ENCODE assay signal across 1 cellular context in the genomic region with DNA sequence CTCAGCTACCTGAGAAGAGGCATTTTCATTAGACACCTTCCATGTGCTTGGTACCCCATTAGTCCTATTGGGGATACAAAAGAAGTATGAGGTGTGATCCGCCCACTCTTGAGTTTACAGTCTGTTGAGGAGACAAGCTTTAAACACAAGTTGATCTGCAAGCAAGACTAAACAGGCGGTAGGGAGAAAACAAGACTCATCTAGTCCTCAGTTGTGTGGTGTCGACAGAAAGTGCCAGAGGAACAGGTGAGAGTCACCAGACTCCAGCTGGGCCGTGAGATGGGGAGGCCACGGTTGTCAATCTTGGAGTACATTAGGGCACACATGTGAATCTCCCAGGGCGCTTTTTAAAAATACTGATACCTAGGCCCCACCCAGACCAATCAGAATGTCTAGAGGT.
TF ChIP-seq lines count a peak whose summit lies in the region.

No MANE protein-coding gene starts in this region.

TF ChIP-seq in GM23338, 12 proteins besides CTCF, POLR2A, EP300 and RAD21 (continued from another document):
- TF ChIP-seq, protein P1, sequence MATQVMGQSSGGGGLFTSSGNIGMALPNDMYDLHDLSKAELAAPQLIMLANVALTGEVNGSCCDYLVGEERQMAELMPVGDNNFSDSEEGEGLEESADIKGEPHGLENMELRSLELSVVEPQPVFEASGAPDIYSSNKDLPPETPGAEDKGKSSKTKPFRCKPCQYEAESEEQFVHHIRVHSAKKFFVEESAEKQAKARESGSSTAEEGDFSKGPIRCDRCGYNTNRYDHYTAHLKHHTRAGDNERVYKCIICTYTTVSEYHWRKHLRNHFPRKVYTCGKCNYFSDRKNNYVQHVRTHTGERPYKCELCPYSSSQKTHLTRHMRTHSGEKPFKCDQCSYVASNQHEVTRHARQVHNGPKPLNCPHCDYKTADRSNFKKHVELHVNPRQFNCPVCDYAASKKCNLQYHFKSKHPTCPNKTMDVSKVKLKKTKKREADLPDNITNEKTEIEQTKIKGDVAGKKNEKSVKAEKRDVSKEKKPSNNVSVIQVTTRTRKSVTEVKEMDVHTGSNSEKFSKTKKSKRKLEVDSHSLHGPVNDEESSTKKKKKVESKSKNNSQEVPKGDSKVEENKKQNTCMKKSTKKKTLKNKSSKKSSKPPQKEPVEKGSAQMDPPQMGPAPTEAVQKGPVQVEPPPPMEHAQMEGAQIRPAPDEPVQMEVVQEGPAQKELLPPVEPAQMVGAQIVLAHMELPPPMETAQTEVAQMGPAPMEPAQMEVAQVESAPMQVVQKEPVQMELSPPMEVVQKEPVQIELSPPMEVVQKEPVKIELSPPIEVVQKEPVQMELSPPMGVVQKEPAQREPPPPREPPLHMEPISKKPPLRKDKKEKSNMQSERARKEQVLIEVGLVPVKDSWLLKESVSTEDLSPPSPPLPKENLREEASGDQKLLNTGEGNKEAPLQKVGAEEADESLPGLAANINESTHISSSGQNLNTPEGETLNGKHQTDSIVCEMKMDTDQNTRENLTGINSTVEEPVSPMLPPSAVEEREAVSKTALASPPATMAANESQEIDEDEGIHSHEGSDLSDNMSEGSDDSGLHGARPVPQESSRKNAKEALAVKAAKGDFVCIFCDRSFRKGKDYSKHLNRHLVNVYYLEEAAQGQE (IDR thresholded peaks at IDR 0.05; ENCODE audit: unreplicated experiment) = no peak
- TF ChIP-seq ZNF114 (CRISPR knock-in tag; IDR thresholded peaks at IDR 0.05) (no peak), POLR2AphosphoS5 (IDR thresholded peaks at IDR 0.05; ENCODE audit: low read depth) (no peak), JUNB (IDR thresholded peaks at IDR 0.05; ENCODE audit: unreplicated experiment) (no peak), CREB1 (CRISPR knock-in tag; IDR thresholded peaks at IDR 0.05; ENCODE audit: low read depth) (no peak), STAT1 (IDR thresholded peaks at IDR 0.05; ENCODE audit: unreplicated experiment) (no peak), EZH2 (IDR thresholded peaks at IDR 0.05; ENCODE audit: low read depth, unreplicated experiment) (no peak), NANOG (IDR thresholded peaks at IDR 0.05; ENCODE audit: borderline replicate concordance) (no peak), ZNF331 (CRISPR knock-in tag; IDR thresholded peaks at IDR 0.05; ENCODE audit: low read depth) (no peak), EZH2phosphoT487 (IDR thresholded peaks at IDR 0.05; ENCODE audit: unreplicated experiment) (no peak)
- TF ChIP-seq, protein P2, sequence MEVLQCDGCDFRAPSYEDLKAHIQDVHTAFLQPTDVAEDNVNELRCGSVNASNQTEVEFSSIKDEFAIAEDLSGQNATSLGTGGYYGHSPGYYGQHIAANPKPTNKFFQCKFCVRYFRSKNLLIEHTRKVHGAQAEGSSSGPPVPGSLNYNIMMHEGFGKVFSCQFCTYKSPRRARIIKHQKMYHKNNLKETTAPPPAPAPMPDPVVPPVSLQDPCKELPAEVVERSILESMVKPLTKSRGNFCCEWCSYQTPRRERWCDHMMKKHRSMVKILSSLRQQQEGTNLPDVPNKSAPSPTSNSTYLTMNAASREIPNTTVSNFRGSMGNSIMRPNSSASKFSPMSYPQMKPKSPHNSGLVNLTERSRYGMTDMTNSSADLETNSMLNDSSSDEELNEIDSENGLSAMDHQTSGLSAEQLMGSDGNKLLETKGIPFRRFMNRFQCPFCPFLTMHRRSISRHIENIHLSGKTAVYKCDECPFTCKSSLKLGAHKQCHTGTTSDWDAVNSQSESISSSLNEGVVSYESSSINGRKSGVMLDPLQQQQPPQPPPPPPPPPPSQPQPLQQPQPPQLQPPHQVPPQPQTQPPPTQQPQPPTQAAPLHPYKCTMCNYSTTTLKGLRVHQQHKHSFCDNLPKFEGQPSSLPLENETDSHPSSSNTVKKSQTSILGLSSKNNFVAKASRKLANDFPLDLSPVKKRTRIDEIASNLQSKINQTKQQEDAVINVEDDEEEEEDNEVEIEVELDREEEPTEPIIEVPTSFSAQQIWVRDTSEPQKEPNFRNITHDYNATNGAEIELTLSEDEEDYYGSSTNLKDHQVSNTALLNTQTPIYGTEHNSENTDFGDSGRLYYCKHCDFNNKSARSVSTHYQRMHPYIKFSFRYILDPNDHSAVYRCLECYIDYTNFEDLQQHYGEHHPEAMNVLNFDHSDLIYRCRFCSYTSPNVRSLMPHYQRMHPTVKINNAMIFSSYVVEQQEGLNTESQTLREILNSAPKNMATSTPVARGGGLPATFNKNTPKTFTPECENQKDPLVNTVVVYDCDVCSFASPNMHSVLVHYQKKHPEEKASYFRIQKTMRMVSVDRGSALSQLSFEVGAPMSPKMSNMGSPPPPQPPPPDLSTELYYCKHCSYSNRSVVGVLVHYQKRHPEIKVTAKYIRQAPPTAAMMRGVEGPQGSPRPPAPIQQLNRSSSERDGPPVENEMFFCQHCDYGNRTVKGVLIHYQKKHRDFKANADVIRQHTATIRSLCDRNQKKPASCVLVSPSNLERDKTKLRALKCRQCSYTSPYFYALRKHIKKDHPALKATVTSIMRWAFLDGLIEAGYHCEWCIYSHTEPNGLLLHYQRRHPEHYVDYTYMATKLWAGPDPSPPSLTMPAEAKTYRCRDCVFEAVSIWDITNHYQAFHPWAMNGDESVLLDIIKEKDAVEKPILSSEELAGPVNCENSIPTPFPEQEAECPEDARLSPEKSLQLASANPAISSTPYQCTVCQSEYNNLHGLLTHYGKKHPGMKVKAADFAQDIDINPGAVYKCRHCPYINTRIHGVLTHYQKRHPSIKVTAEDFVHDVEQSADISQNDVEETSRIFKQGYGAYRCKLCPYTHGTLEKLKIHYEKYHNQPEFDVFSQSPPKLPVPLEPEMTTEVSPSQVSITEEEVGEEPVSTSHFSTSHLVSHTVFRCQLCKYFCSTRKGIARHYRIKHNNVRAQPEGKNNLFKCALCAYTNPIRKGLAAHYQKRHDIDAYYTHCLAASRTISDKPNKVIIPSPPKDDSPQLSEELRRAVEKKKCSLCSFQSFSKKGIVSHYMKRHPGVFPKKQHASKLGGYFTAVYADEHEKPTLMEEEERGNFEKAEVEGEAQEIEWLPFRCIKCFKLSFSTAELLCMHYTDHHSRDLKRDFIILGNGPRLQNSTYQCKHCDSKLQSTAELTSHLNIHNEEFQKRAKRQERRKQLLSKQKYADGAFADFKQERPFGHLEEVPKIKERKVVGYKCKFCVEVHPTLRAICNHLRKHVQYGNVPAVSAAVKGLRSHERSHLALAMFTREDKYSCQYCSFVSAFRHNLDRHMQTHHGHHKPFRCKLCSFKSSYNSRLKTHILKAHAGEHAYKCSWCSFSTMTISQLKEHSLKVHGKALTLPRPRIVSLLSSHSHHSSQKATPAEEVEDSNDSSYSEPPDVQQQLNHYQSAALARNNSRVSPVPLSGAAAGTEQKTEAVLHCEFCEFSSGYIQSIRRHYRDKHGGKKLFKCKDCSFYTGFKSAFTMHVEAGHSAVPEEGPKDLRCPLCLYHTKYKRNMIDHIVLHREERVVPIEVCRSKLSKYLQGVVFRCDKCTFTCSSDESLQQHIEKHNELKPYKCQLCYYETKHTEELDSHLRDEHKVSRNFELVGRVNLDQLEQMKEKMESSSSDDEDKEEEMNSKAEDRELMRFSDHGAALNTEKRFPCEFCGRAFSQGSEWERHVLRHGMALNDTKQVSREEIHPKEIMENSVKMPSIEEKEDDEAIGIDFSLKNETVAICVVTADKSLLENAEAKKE (CRISPR knock-in tag; IDR thresholded peaks at IDR 0.05) = no peak
